In genomic region chr15:63872759-63873510, GRCh38 we compare ENCODE assay signal across 1 cellular context.
TF ChIP-seq lines count a peak whose summit lies in the region.

No MANE protein-coding gene starts in this region.

TF ChIP-seq in HCT116, 20 proteins besides CTCF, POLR2A, EP300 and RAD21 (continued from another document):
- TF ChIP-seq REST (IDR thresholded peaks at IDR 0.05; ENCODE audit: low read depth): no peak
- TF ChIP-seq EZH2phosphoT487 (IDR thresholded peaks at IDR 0.05; ENCODE audit: borderline replicate concordance): no peak
- no peak for TF ChIP-seq EGR1 (IDR thresholded peaks at IDR 0.05; ENCODE audit: low read depth)
- TF ChIP-seq ZFX (IDR thresholded peaks at IDR 0.05): no peak
- TF ChIP-seq SRF (IDR thresholded peaks at IDR 0.05; ENCODE audit: low read depth): no peak
- no peak for TF ChIP-seq ZNF274 (IDR thresholded peaks at IDR 0.05; ENCODE audit: low read depth, low read length)
- no peak for TF ChIP-seq YY1 (IDR thresholded peaks at IDR 0.05; ENCODE audit: extremely low read depth, insufficient replicate concordance, low read depth, low read length)
- no peak for TF ChIP-seq MAX (IDR thresholded peaks at IDR 0.05)
- no peak for TF ChIP-seq FOSL1 (IDR thresholded peaks at IDR 0.05; ENCODE audit: low read depth)
- no peak for TF ChIP-seq CBX3 (IDR thresholded peaks at IDR 0.05; ENCODE audit: low read depth)
- TF ChIP-seq SP1 (IDR thresholded peaks at IDR 0.05; ENCODE audit: low read depth): no peak
- TF ChIP-seq ELF1 (IDR thresholded peaks at IDR 0.05; ENCODE audit: borderline replicate concordance, low read depth): no peak
- no peak for TF ChIP-seq CEBPB (IDR thresholded peaks at IDR 0.05; ENCODE audit: low read depth)
